16 cellular contexts compared by ENCODE assay signal in the genomic region with DNA sequence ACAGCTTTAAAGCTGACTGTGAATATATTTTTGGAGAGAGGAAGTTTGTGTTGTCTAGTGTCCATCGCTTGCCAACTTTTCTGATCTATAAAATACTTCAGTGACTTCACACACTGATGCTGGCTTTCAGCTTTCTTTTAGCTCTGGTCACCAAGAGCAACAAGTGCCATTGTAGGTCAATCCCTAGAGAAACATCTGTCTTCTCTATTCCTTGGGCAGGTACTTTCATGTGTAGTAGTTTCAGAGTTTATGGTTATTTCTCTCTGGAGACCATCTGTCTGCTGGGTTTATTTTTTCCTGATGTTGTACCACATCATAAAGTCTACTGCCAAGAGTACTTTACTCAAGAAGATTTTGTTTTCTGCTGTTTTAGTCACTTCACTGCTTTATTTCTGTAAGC.
DNase-seq lines count a peak whose midpoint lies in the region; ATAC-seq and TF ChIP-seq lines count a peak whose summit lies in the region.
"Had no signal": no experiment of that assay in that cellular context is flagged by ENCODE, and none has a peak within 500 bp of the region (broad histone marks: within the 10 kb centered on the region; RNA-seq: fewer than 3 reads in every experiment).

No MANE protein-coding gene starts in this region.

- peaks cover 13% of the 10 kb centered on the region for H3K4me1 Mint-ChIP-seq in osteocyte (ENCODE audit: unreplicated experiment)
- peaks cover 5% of the 10 kb centered on the region for H3K4me1 Mint-ChIP-seq in activated T-helper 2 cell treated with anti-CD3 and anti-CD28 coated beads, Interferon-gamma antibody, Interleukin-2, Interleukin-4, amounts not matched to agents 10 μg/mL and 5 μg/mL and 100 μg/mL, durations not matched to agents 14 hours and 24 hours and 36 hours (ENCODE audit: low read depth)

- H3K9me3 Mint-ChIP-seq in osteocyte (ENCODE audit: unreplicated experiment): peaks cover 1% of the 10 kb centered on the region
- H3K9me3 Mint-ChIP-seq in activated T-helper 2 cell treated with anti-CD3 and anti-CD28 coated beads, Interferon-gamma antibody, Interleukin-2, Interleukin-4, amounts not matched to agents 10 μg/mL and 5 μg/mL and 100 μg/mL, durations not matched to agents 14 hours and 24 hours and 36 hours: peaks cover 8% of the 10 kb centered on the region
- H3K9me3 Mint-ChIP-seq: type B pancreatic cell had no signal

- TF ChIP-seq CTCF in ascending aorta (IDR thresholded peaks at IDR 0.05) (no peak), osteocyte (IDR thresholded peaks at IDR 0.05) (no peak)

- no peaks in the 10 kb centered on the region for H3K36me3 Mint-ChIP-seq in osteocyte (ENCODE audit: unreplicated experiment)
- H3K36me3 Mint-ChIP-seq in activated T-helper 2 cell treated with anti-CD3 and anti-CD28 coated beads, Interferon-gamma antibody, Interleukin-2, Interleukin-4, amounts not matched to agents 10 μg/mL and 5 μg/mL and 100 μg/mL, durations not matched to agents 14 hours and 24 hours and 36 hours (ENCODE audit: low read depth): no peaks in the 10 kb centered on the region
- H3K36me3 Mint-ChIP-seq: type B pancreatic cell had no signal

- peaks cover 23% of the 10 kb centered on the region for H3K9me3 ChIP-seq in BLaER1
- no peaks in the 10 kb centered on the region for H3K9me3 ChIP-seq in ascending aorta

- DNase-seq in ascending aorta (ENCODE audit: low spot score in 2 of 2) (no peak), osteocyte (ENCODE audit: extremely low spot score, unreplicated experiment) (no peak), left lobe of liver (ENCODE audit: low spot score) (no peak), SW480 (ENCODE audit: low spot score) (no peak)
- no peak for DNase-seq in activated T-helper 2 cell treated with anti-CD3 and anti-CD28 coated beads, Interferon-gamma antibody, Interleukin-2, Interleukin-4, amounts not matched to agents 10 μg/mL and 5 μg/mL and 100 μg/mL, durations not matched to agents 14 hours and 24 hours and 36 hours (ENCODE audit: low spot score)
- DNase-seq: activated CD4-positive, alpha-beta T cell treated with anti-CD3 and anti-CD28 coated beads, Interleukin-2, amount 50 U/mL, for 4 hours; Calu3; foreskin fibroblast; NCI-H2227 treated with DMSO at 0.1 percent for 48 hours; SK-N-SH; stimulated activated CD4-positive, alpha-beta T cell treated with anti-CD3 and anti-CD28 coated beads, Interleukin-4, amount 100 ng/mL, for 24 hours had no signal

- no peaks in the 10 kb centered on the region for H3K27me3 ChIP-seq in BLaER1
- no peaks in the 10 kb centered on the region for H3K27me3 ChIP-seq in ascending aorta

- H3K4me1 ChIP-seq in BLaER1: peaks cover 23% of the 10 kb centered on the region
- no peaks in the 10 kb centered on the region for H3K4me1 ChIP-seq in ascending aorta

- H3K4me3 Mint-ChIP-seq in osteocyte (ENCODE audit: unreplicated experiment): no peak overlapping the region
- no peak overlapping the region for H3K4me3 Mint-ChIP-seq in activated T-helper 2 cell treated with anti-CD3 and anti-CD28 coated beads, Interferon-gamma antibody, Interleukin-2, Interleukin-4, amounts not matched to agents 10 μg/mL and 5 μg/mL and 100 μg/mL, durations not matched to agents 14 hours and 24 hours and 36 hours (ENCODE audit: low read depth)
- H3K4me3 Mint-ChIP-seq: type B pancreatic cell had no signal

- peaks cover 4% of the 10 kb centered on the region; the same call in 1 of the 2 replicates for H3K36me3 ChIP-seq in BLaER1
- H3K36me3 ChIP-seq in ascending aorta: no peaks in the 10 kb centered on the region

- ATAC-seq in GM21423 (IDR thresholded peaks at IDR 0.05; ENCODE audit: unreplicated experiment) (peak; percentile 57), HG03108 (IDR thresholded peaks at IDR 0.05; ENCODE audit: unreplicated experiment) (peak; percentile 50), left lobe of liver (no peak)

- H3K4me2 ChIP-seq in BLaER1: peak overlapping the region; percentile 34
- H3K4me2 ChIP-seq: SK-N-SH had no signal

- H3K27me3 Mint-ChIP-seq in osteocyte (ENCODE audit: unreplicated experiment): no peaks in the 10 kb centered on the region
- no peaks in the 10 kb centered on the region for H3K27me3 Mint-ChIP-seq in activated T-helper 2 cell treated with anti-CD3 and anti-CD28 coated beads, Interferon-gamma antibody, Interleukin-2, Interleukin-4, amounts not matched to agents 10 μg/mL and 5 μg/mL and 100 μg/mL, durations not matched to agents 14 hours and 24 hours and 36 hours (ENCODE audit: low read depth)
- H3K27me3 Mint-ChIP-seq: type B pancreatic cell had no signal

- H4K20me1 ChIP-seq in BLaER1: no peaks in the 10 kb centered on the region

- H3K27ac ChIP-seq in BLaER1 (no peak overlapping the region), ascending aorta (peak overlapping the region; percentile 6 to 34)

- H3K4me3 ChIP-seq in BLaER1 (no peak overlapping the region), ascending aorta (no peak overlapping the region)
- H3K4me3 ChIP-seq: lung had no signal

- no peak overlapping the region for H3K27ac Mint-ChIP-seq in osteocyte (ENCODE audit: unreplicated experiment)
- no peak overlapping the region for H3K27ac Mint-ChIP-seq in activated T-helper 2 cell treated with anti-CD3 and anti-CD28 coated beads, Interferon-gamma antibody, Interleukin-2, Interleukin-4, amounts not matched to agents 10 μg/mL and 5 μg/mL and 100 μg/mL, durations not matched to agents 14 hours and 24 hours and 36 hours
- H3K27ac Mint-ChIP-seq: type B pancreatic cell had no signal

- intact Hi-C loops in ascending aorta (cut with DNase I): no loop called here
- intact Hi-C loops in activated T-helper 2 cell treated with anti-CD3 and anti-CD28 coated beads, Interferon-gamma antibody, Interleukin-2, Interleukin-4, amounts not matched to agents 10 μg/mL and 5 μg/mL and 100 μg/mL, durations not matched to agents 14 hours and 24 hours and 36 hours (cut with micrococcal nuclease): no loop called here

- H3K9ac ChIP-seq in BLaER1: no peak overlapping the region
- H3K9ac ChIP-seq: SK-N-SH had no signal
